Comparison of ENCODE assay signal across 8 cellular contexts in the genomic region with DNA sequence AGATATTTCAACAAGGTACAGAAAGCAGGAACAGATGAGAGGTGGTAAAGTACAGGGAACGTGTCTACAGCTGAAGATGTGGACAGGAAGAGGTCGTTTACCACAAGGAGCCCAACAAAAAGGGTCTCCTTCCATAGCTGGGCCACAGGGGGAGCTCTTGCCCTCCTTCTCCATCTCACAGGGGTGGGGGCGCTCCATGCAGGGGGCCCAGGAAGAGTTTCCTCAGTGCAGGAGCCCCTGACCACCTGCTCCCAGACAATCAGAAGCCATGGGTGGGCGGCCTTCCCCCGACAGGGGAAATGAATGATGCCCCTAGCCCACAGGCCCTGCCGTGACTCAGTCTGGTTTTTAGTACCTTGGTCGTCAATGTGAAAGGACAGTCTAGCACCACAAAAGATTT.
A peak's percentile ranks its signal among the peaks of the same experiment; 100 is the strongest.
DNase-seq lines count a peak whose midpoint lies in the region; ATAC-seq, FAIRE-seq and TF ChIP-seq lines count a peak whose summit lies in the region.

No MANE protein-coding gene starts in this region.

- DNase-seq in activated CD4-positive, alpha-beta T cell treated with anti-CD3 and anti-CD28 coated beads, Interleukin-2, amount 50 U/mL, for 48 hours, result peak; percentile 48 to 56
- no peak for DNase-seq in activated CD4-positive, alpha-beta T cell treated with anti-CD3 and anti-CD28 coated beads for 1 hour
- DNase-seq in IMR-90, result no peak
- peak; percentile 8 to 28 (median 14) for DNase-seq in K562 (ENCODE audit: extremely low read depth in 1 of 4, low spot score in 3 of 4)
- peak; percentile 73 for DNase-seq in stimulated activated CD8-positive, alpha-beta memory T cell treated with anti-CD3 and anti-CD28 coated beads, Interleukin-4, amount 100 ng/mL, for 48 hours
- no peak for DNase-seq in 8988T
- DNase-seq in COLO829 (ENCODE audit: low spot score), result no peak
- DNase-seq in cerebellar nuclear complex (lab: John Stamatoyannopoulos, UW), result no peak

- BruUV-seq in IMR-90 (replicated peaks; lab: Mats Ljungman, UMichigan) (no TSS peak), K562 (replicated peaks; lab: Mats Ljungman, UMichigan) (no TSS peak)

- H4K8ac ChIP-seq in IMR-90 (ENCODE audit: low read depth in 2 of 2, low read length in 2 of 2), result no peak overlapping the region

- H2AK5ac ChIP-seq in IMR-90 (ENCODE audit: low read depth, low read length), result no peak overlapping the region

- no peak for FAIRE-seq in K562 (lab: Jason Lieb, UNC)

- H2BK15ac ChIP-seq in IMR-90 (ENCODE audit: low read depth, low read length), result no peak overlapping the region

- H3K27ac ChIP-seq in IMR-90 (ENCODE audit: insufficient read depth, low read length) (no peak overlapping the region), K562 (ENCODE audit: extremely low read depth, low read depth, low read length) (no peak overlapping the region)

- H3K27me3 ChIP-seq in IMR-90 (ENCODE audit: control insufficient read depth, insufficient read depth, low read length), result peaks cover 48% of the 10 kb centered on the region
- peaks cover 0 to 5% of the 10 kb centered on the region in 2 experiments; a peak in 2 of 5 replicates for H3K27me3 ChIP-seq in K562 (ENCODE audit: control insufficient read depth in 2 of 2, insufficient read depth in 2 of 2, low read length in 2 of 2)

- no peak overlapping the region for H3K9ac ChIP-seq in IMR-90 (ENCODE audit: low read depth, low read length)
- H3K9ac ChIP-seq in K562 (ENCODE audit: insufficient read depth in 1 of 2, low read depth in 2 of 2, low read length in 2 of 2), result no peak overlapping the region

- intact Hi-C loops in IMR-90 (cut with micrococcal nuclease), result no loop called here
- intact Hi-C loops in K562 (cut with micrococcal nuclease), result no loop called here

- no peak overlapping the region for H3K4ac ChIP-seq in IMR-90 (ENCODE audit: low read depth, low read length)

- no peak overlapping the region for H2BK20ac ChIP-seq in IMR-90 (ENCODE audit: low read depth, low read length)

- H3K18ac ChIP-seq in IMR-90 (ENCODE audit: low read depth, low read length), result no peak overlapping the region

- H3K4me1 ChIP-seq in IMR-90 (ENCODE audit: control insufficient read depth, insufficient read depth, low read length), result no peaks in the 10 kb centered on the region
- H3K4me1 ChIP-seq in K562 (replicated peaks in 1 of 2; ENCODE audit: control insufficient read depth in 2 of 2, insufficient read depth in 2 of 2, low read length in 2 of 2), result no peaks in the 10 kb centered on the region

- H3K36me3 ChIP-seq in IMR-90 (ENCODE audit: control insufficient read depth, insufficient read depth, low read length) (no peaks in the 10 kb centered on the region), K562 (ENCODE audit: control insufficient read depth, insufficient read depth, low read length) (no peaks in the 10 kb centered on the region)

- peak; percentile 28 for TF ChIP-seq CTCF in IMR-90 (conservative IDR thresholded peaks at IDR 0.05; ENCODE audit: low read depth, low read length)
- TF ChIP-seq CTCF in K562 (IDR thresholded peaks at IDR 0.05 in 2 of 3, conservative IDR thresholded peaks at IDR 0.05 in 1 of 3; ENCODE audit: insufficient read depth in 2 of 3, low read depth in 1 of 3, low read length in 3 of 3), result peak; percentile 47 to 60 (median 48)

- in situ Hi-C loops in IMR-90 (cut with MboI; ENCODE audit: low sequenced_read_pairs), result no loop called here
- in situ Hi-C loops in K562 (cut with MboI), result no loop called here

- H3K79me1 ChIP-seq in IMR-90 (ENCODE audit: low read depth in 1 of 2, low read length in 2 of 2), result no peaks in the 10 kb centered on the region

- POLR2A ChIA-PET in IMR-90 (lab: Charles Lee; ENCODE audit: unreplicated experiment), result no interaction called here
- POLR2A ChIA-PET in K562 (lab: Yijun Ruan, JAX), result interaction anchor here (0.7 kb wide), 2 partner anchors 18 to 76 kb away, joined by 3 read pairs; no protein-coding TSS in a partner anchor

- no peak overlapping the region for H2BK120ac ChIP-seq in IMR-90 (ENCODE audit: low read depth, low read length)

- H2BK5ac ChIP-seq in IMR-90 (ENCODE audit: low read depth, low read length, poor library complexity, severe bottlenecking), result no peak overlapping the region

- no peak overlapping the region for H3K56ac ChIP-seq in IMR-90 (ENCODE audit: extremely low read depth, insufficient read depth, low read length)

- no peaks in the 10 kb centered on the region for H3K9me1 ChIP-seq in IMR-90 (ENCODE audit: insufficient read depth, low read length)
- no peaks in the 10 kb centered on the region for H3K9me1 ChIP-seq in K562 (ENCODE audit: control insufficient read depth, insufficient read depth, low read length)

- TF ChIP-seq POLR2A in IMR-90 (IDR thresholded peaks at IDR 0.05; ENCODE audit: low read depth, low read length) (no peak), K562 (conservative IDR thresholded peaks at IDR 0.05) (no peak)

- no peak for TF ChIP-seq RAD21 in IMR-90 (IDR thresholded peaks at IDR 0.05; ENCODE audit: low read length)
- TF ChIP-seq RAD21 in K562 (CRISPR knock-in tag; conservative IDR thresholded peaks at IDR 0.05 in 1 of 2, IDR thresholded peaks at IDR 0.05 in 1 of 2), result no peak; a peak in 1 of 4 replicates

- no peak overlapping the region for H3K14ac ChIP-seq in IMR-90 (replicated peaks; ENCODE audit: low read depth, low read length)

- H3K9me3 ChIP-seq in IMR-90 (ENCODE audit: control insufficient read depth, insufficient read depth, low read length) (no peaks in the 10 kb centered on the region), K562 (replicated peaks; ENCODE audit: control insufficient read depth, insufficient read depth, low read depth, low read length) (no peaks in the 10 kb centered on the region)

- no peak overlapping the region for H4K91ac ChIP-seq in IMR-90 (ENCODE audit: insufficient read depth, low read depth, low read length)

- TF ChIP-seq EP300 in K562 (IDR thresholded peaks at IDR 0.05; ENCODE audit: low read length), result no peak

- no peak overlapping the region for H3K23ac ChIP-seq in IMR-90 (ENCODE audit: low read depth, low read length)

- H3K79me2 ChIP-seq in K562 (ENCODE audit: control insufficient read depth, insufficient read depth, low read length), result no peaks in the 10 kb centered on the region

- no peak overlapping the region for H2AFZ ChIP-seq in IMR-90 (replicated peaks; ENCODE audit: low read length, poor library complexity)
- no peak overlapping the region for H2AFZ ChIP-seq in K562 (ENCODE audit: low read depth, low read length)

- peak overlapping the region; percentile 45 for H2AK9ac ChIP-seq in IMR-90 (replicated peaks; ENCODE audit: low read depth, low read length, poor library complexity)

- dilution Hi-C loops in IMR-90 (cut with HindIII; ENCODE audit: low sequenced_read_pairs, unreplicated experiment), result no loop called here

- ATAC-seq in IMR-90 (ENCODE audit: low read depth) (no peak), K562 (peak; percentile 77; the same call in 2 of the 3 replicates)

- no CpG with 5 or more reads among the region's 7 CpGs for WGBS in IMR-90 (ENCODE audit: extremely low coverage in 2 of 2, insufficient read length in 1 of 2), 2 experiments
- 6% methylated on average over 5 of the region's 7 CpGs for WGBS in K562 (ENCODE audit: insufficient coverage, low coverage, missing lambda C conversion rate)

- H4K5ac ChIP-seq in IMR-90 (ENCODE audit: low read depth, low read length), result no peak overlapping the region

- H3K4me2 ChIP-seq in IMR-90 (ENCODE audit: low read depth, low read length) (no peak overlapping the region), K562 (ENCODE audit: insufficient read depth, low read length) (no peak overlapping the region)

- CTCF ChIA-PET in IMR-90 (lab: Yijun Ruan, JAX), result interaction anchor here (1.0 to 1.3 kb wide), 2 partner anchors 8 to 30 kb away, joined by 4 to 7 read pairs; no protein-coding TSS in a partner anchor
- CTCF ChIA-PET in K562 (lab: Yijun Ruan, JAX; ENCODE audit: low intra/inter-chr PET ratio), result interaction anchor here (0.6 kb wide), 1 partner anchor 31 kb away, joined by 3 read pairs; no protein-coding TSS in a partner anchor

- H4K20me1 ChIP-seq in IMR-90 (ENCODE audit: insufficient read depth, low read length) (no peaks in the 10 kb centered on the region), K562 (replicated peaks; ENCODE audit: control insufficient read depth, insufficient read depth, low read length) (no peaks in the 10 kb centered on the region)

- H3K4me3 ChIP-seq in IMR-90 (ENCODE audit: insufficient read depth, low read depth, low read length), result no peak overlapping the region
- no peak overlapping the region for H3K4me3 ChIP-seq in K562

TF ChIP-seq in IMR-90, 13 proteins besides CTCF, POLR2A, EP300 and RAD21:
- no peak for TF ChIP-seq SMC3 (IDR thresholded peaks at IDR 0.05; ENCODE audit: low read depth, low read length)
- TF ChIP-seq RCOR1 (IDR thresholded peaks at IDR 0.05; ENCODE audit: insufficient replicate concordance, low read length), result no peak
- no peak for TF ChIP-seq MAZ (IDR thresholded peaks at IDR 0.05; ENCODE audit: borderline replicate concordance, low read depth, low read length)
TF ChIP-seq in IMR-90: peak in this region for 0.

TF ChIP-seq in K562, 482 proteins besides CTCF, POLR2A, EP300 and RAD21:
- TF ChIP-seq, protein P1, sequence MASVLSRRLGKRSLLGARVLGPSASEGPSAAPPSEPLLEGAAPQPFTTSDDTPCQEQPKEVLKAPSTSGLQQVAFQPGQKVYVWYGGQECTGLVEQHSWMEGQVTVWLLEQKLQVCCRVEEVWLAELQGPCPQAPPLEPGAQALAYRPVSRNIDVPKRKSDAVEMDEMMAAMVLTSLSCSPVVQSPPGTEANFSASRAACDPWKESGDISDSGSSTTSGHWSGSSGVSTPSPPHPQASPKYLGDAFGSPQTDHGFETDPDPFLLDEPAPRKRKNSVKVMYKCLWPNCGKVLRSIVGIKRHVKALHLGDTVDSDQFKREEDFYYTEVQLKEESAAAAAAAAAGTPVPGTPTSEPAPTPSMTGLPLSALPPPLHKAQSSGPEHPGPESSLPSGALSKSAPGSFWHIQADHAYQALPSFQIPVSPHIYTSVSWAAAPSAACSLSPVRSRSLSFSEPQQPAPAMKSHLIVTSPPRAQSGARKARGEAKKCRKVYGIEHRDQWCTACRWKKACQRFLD (CRISPR knock-in tag; IDR thresholded peaks at IDR 0.05), result no peak
- no peak for TF ChIP-seq STAG1 (CRISPR knock-in tag; IDR thresholded peaks at IDR 0.05; ENCODE audit: borderline replicate concordance)
- no peak for TF ChIP-seq HNRNPL (IDR thresholded peaks at IDR 0.05; ENCODE audit: low read depth, low read length)
- TF ChIP-seq ARID2 (IDR thresholded peaks at IDR 0.05), result no peak
- no peak for TF ChIP-seq SRSF3 (IDR thresholded peaks at IDR 0.05; ENCODE audit: insufficient read depth, low read length)

Comparison
In these comparisons a context has a peak if more than half of its experiments do, and no peak if none do; other contexts are left out.
1. DNase-seq: peak in activated CD4-positive, alpha-beta T cell treated with anti-CD3 and anti-CD28 coated beads, Interleukin-2, amount 50 U/mL, for 48 hours (2 of 2), K562 (4 of 4) and stimulated activated CD8-positive, alpha-beta memory T cell treated with anti-CD3 and anti-CD28 coated beads, Interleukin-4, amount 100 ng/mL, for 48 hours (single experiment); none in activated CD4-positive, alpha-beta T cell treated with anti-CD3 and anti-CD28 coated beads for 1 hour (single experiment), IMR-90 (single experiment), 8988T (single experiment), COLO829 (single experiment) and cerebellar nuclear complex (0 of 2).